In the genomic region with DNA sequence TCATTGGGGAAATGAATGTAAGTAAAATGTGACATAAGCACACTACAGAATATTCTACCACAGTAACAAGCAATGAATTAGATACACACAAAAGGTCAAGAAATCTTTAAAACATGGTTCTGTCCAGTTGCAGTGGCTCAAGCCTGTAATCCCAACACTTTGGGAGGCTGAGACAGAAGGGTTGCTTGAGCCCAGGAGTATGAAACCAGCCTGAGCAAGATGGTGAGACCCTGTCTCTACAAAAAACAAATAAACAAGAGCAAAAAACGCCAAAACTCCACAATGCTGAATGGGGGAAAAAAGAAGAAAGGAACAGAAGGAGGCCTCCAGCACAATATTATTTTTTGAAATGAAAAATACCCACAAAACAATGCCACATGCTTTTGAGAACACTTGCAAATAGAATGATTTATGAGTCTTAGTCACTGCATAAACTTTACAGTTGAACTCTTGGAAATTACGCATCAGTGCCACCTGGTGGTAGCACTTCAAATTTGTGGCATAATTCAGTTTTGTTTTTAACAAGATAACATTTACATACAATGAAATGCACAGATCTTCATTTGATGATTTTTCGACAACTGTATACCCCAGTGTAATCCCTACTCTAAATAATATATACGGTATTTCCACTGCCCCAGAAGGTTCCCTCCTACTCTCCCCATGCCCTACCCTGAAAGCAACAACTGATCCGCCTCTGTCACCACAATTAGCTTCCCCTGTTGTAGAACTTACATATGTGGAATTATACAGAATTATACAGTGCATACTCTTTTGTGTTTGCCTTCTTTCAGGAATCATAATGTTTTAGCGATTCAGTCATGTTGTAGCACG, we compare ENCODE assay signal across 1 cellular context.
TF ChIP-seq lines count a peak whose summit lies in the region.

No MANE protein-coding gene starts in this region.

TF ChIP-seq in HCT116, 20 proteins besides CTCF, POLR2A, EP300 and RAD21 (continued from another document):
- TF ChIP-seq TCF7L2 (IDR thresholded peaks at IDR 0.05; ENCODE audit: borderline replicate concordance, extremely low read depth, insufficient read depth, insufficient read length) (no peak), EZH2phosphoT487 (IDR thresholded peaks at IDR 0.05; ENCODE audit: borderline replicate concordance) (no peak), SRF (IDR thresholded peaks at IDR 0.05; ENCODE audit: low read depth) (no peak), YY1 (IDR thresholded peaks at IDR 0.05; ENCODE audit: extremely low read depth, insufficient replicate concordance, low read depth, low read length) (no peak), SIN3A (IDR thresholded peaks at IDR 0.05; ENCODE audit: low read depth) (no peak), ZNF274 (IDR thresholded peaks at IDR 0.05; ENCODE audit: low read depth, low read length) (no peak)
- TF ChIP-seq, protein P1, sequence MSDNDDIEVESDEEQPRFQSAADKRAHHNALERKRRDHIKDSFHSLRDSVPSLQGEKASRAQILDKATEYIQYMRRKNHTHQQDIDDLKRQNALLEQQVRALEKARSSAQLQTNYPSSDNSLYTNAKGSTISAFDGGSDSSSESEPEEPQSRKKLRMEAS (IDR thresholded peaks at IDR 0.05) = no peak
- TF ChIP-seq, protein P2, sequence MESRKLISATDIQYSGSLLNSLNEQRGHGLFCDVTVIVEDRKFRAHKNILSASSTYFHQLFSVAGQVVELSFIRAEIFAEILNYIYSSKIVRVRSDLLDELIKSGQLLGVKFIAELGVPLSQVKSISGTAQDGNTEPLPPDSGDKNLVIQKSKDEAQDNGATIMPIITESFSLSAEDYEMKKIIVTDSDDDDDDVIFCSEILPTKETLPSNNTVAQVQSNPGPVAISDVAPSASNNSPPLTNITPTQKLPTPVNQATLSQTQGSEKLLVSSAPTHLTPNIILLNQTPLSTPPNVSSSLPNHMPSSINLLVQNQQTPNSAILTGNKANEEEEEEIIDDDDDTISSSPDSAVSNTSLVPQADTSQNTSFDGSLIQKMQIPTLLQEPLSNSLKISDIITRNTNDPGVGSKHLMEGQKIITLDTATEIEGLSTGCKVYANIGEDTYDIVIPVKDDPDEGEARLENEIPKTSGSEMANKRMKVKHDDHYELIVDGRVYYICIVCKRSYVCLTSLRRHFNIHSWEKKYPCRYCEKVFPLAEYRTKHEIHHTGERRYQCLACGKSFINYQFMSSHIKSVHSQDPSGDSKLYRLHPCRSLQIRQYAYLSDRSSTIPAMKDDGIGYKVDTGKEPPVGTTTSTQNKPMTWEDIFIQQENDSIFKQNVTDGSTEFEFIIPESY (IDR thresholded peaks at IDR 0.05; ENCODE audit: extremely low read depth, insufficient replicate concordance, low read length) = no peak
- TF ChIP-seq, protein P3, sequence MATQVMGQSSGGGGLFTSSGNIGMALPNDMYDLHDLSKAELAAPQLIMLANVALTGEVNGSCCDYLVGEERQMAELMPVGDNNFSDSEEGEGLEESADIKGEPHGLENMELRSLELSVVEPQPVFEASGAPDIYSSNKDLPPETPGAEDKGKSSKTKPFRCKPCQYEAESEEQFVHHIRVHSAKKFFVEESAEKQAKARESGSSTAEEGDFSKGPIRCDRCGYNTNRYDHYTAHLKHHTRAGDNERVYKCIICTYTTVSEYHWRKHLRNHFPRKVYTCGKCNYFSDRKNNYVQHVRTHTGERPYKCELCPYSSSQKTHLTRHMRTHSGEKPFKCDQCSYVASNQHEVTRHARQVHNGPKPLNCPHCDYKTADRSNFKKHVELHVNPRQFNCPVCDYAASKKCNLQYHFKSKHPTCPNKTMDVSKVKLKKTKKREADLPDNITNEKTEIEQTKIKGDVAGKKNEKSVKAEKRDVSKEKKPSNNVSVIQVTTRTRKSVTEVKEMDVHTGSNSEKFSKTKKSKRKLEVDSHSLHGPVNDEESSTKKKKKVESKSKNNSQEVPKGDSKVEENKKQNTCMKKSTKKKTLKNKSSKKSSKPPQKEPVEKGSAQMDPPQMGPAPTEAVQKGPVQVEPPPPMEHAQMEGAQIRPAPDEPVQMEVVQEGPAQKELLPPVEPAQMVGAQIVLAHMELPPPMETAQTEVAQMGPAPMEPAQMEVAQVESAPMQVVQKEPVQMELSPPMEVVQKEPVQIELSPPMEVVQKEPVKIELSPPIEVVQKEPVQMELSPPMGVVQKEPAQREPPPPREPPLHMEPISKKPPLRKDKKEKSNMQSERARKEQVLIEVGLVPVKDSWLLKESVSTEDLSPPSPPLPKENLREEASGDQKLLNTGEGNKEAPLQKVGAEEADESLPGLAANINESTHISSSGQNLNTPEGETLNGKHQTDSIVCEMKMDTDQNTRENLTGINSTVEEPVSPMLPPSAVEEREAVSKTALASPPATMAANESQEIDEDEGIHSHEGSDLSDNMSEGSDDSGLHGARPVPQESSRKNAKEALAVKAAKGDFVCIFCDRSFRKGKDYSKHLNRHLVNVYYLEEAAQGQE (IDR thresholded peaks at IDR 0.05; ENCODE audit: low read depth) = no peak
